ENCODE assay signal across 29 cellular contexts in the genomic region with DNA sequence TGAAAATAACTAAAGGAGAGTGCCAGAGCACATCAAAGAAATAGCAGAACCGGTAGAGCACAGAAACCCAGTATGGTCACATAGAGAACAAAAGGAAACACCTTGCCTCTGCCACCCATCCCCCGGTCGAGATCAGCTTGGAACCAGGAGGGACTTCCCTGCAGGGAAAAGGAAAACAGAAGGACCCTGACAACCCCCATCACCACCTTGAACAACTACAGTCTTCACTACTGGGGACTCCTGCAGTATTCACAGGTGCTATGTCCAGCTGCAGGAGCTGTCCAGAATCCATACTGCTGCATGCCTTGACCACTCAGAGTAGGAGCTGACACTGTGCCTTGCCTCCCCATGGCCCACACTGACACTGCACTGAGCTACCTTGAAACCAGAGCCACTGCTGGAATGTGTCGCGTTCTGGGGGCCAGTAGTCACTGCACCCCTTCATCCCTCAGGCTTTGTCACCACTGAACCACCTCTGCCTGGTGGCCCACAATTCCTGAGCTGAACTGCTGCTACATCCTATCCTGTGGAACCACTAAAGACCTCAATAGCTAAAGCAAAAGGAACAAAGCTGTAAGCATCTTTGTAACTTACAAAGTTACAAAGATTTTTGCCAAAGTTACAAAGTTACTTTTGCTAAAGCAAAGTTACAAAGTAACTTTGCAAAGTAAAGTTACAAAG.
DNase-seq lines count a peak whose midpoint lies in the region; ATAC-seq and TF ChIP-seq lines count a peak whose summit lies in the region.
"Had no signal": no experiment of that assay in that cellular context is flagged by ENCODE, and none has a peak within 500 bp of the region (broad histone marks: within the 10 kb centered on the region; RNA-seq: fewer than 3 reads in every experiment).

No MANE protein-coding gene starts in this region.

- TF ChIP-seq EP300 in SK-N-SH (IDR thresholded peaks at IDR 0.05; ENCODE audit: borderline replicate concordance in 1 of 2, low read depth in 1 of 2, low read length in 1 of 2): no peak

- H4K20me1 ChIP-seq in hepatocyte (ENCODE audit: insufficient read depth, poor library complexity, severe bottlenecking) (no peaks in the 10 kb centered on the region), SK-N-SH (ENCODE audit: insufficient read depth) (no peaks in the 10 kb centered on the region)

- no peaks in the 10 kb centered on the region for H3K4me1 ChIP-seq in hepatocyte (ENCODE audit: insufficient read depth)
- H3K4me1 ChIP-seq in liver (ENCODE audit: control insufficient read depth in 4 of 4, insufficient read depth in 4 of 4, low read length in 3 of 4): peaks cover 0 to 11% (median 4%) of the 10 kb centered on the region in 4 donors
- H3K4me1 ChIP-seq in SK-N-SH (ENCODE audit: control insufficient read depth in 1 of 2, insufficient read depth in 2 of 2, low read depth in 1 of 2, low read length in 1 of 2): no peaks in the 10 kb centered on the region; a peak in 1 of 4 replicates
- H3K4me1 ChIP-seq: esophagus squamous epithelium, SJCRH30, spleen, tibial nerve had no signal

- H3K27ac ChIP-seq in hepatocyte (peak overlapping the region; percentile 12), liver (ENCODE audit: low read depth in 1 of 2, low read length in 2 of 2) (peak overlapping the region in 1 of 2 donors; percentile 8), SK-N-SH (ENCODE audit: low read depth in 2 of 2, low read length in 1 of 2) (no peak overlapping the region)
- H3K27ac ChIP-seq: esophagus squamous epithelium, neutrophil, SJCRH30, spleen, tibial nerve, VCaP had no signal

- DNase-seq in stimulated activated naive CD8-positive, alpha-beta T cell treated with anti-CD3 and anti-CD28 coated beads, Interleukin-15, Interleukin-2, amounts not matched to agents 100 U/mL and 50 U/mL, for 24 hours: no peak
- no peak for DNase-seq in stimulated activated naive CD8-positive, alpha-beta T cell treated with anti-CD3 and anti-CD28 coated beads, Interleukin-15, amount 100 ng/mL, for 72 hours
- DNase-seq in hepatocyte (ENCODE audit: low spot score) (peak; percentile 12), SK-N-SH (no peak), epidermal melanocyte (ENCODE audit: insufficient read length, low spot score) (no peak)
- DNase-seq: 8988T; activated naive CD8-positive, alpha-beta T cell treated with anti-CD3 and anti-CD28 coated beads, Interleukin-2, amount 10 ng/mL, durations not matched to agents 7 days and 5 days; AML-193; CD8-positive, alpha-beta T cell; effector CD8-positive, alpha-beta T cell; esophagus squamous epithelium; GDM1; immature natural killer cell; IMR-90; NCI-H1417; NCI-H2081 treated with DMSO at 0.1 percent for 48 hours; NCI-H510A treated with DMSO at 0.1 percent for 48 hours; SJCRH30; spleen; stimulated activated CD4-positive, alpha-beta T cell treated with anti-CD3 and anti-CD28 coated beads, Interleukin-4, amount 100 ng/mL, for 24 hours had no signal

- no peak overlapping the region for H3K4me3 ChIP-seq in hepatocyte
- H3K4me3 ChIP-seq in liver (ENCODE audit: low read depth in 1 of 3, low read length in 3 of 3): peak overlapping the region in 2 of 3 donors; percentile 18 to 31
- H3K4me3 ChIP-seq in SK-N-SH (ENCODE audit: low read depth in 2 of 2, low read length in 1 of 2): no peak overlapping the region
- H3K4me3 ChIP-seq: esophagus squamous epithelium, mucosa of descending colon, SJCRH30, spleen, tibial nerve had no signal

- H3K9me3 Mint-ChIP-seq in stimulated activated naive CD8-positive, alpha-beta T cell treated with anti-CD3 and anti-CD28 coated beads, Interleukin-15, amount 100 ng/mL, for 72 hours: no peaks in the 10 kb centered on the region
- H3K9me3 Mint-ChIP-seq: activated naive CD8-positive, alpha-beta T cell treated with anti-CD3 and anti-CD28 coated beads, Interleukin-2, amount 10 ng/mL, durations not matched to agents 7 days and 5 days; CD8-positive, alpha-beta T cell; immature natural killer cell; stimulated activated naive CD8-positive, alpha-beta T cell treated with anti-CD3 and anti-CD28 coated beads, Interleukin-15, Interleukin-2, amounts not matched to agents 100 ng/mL and 50 ng/mL, for 24 hours; T-helper 1 cell treated with Interleukin-12 subunit alpha and Interleukin-12 subunit beta and Interleukin-4 antibody, amounts not matched to agents 30 μg/mL and 1 μg/mL, for 36 hours had no signal

- H3K4me2 ChIP-seq in hepatocyte (peak overlapping the region; percentile 67), SK-N-SH (no peak overlapping the region)

- no peak overlapping the region for H3K27ac Mint-ChIP-seq in stimulated activated naive CD8-positive, alpha-beta T cell treated with anti-CD3 and anti-CD28 coated beads, Interleukin-15, amount 100 ng/mL, for 72 hours
- H3K27ac Mint-ChIP-seq: activated naive CD8-positive, alpha-beta T cell treated with anti-CD3 and anti-CD28 coated beads, Interleukin-2, amount 10 ng/mL, durations not matched to agents 7 days and 5 days; CD8-positive, alpha-beta T cell; immature natural killer cell; stimulated activated naive CD8-positive, alpha-beta T cell treated with anti-CD3 and anti-CD28 coated beads, Interleukin-15, Interleukin-2, amounts not matched to agents 100 ng/mL and 50 ng/mL, for 24 hours; T-helper 1 cell treated with Interleukin-12 subunit alpha and Interleukin-12 subunit beta and Interleukin-4 antibody, amounts not matched to agents 30 μg/mL and 1 μg/mL, for 36 hours had no signal

- no peaks in the 10 kb centered on the region for H3K9me2 ChIP-seq in hepatocyte (replicated peaks; ENCODE audit: insufficient read depth)
- H3K9me2 ChIP-seq in SK-N-SH: no peaks in the 10 kb centered on the region

- TF ChIP-seq RAD21 in liver (IDR thresholded peaks at IDR 0.05) (no peak), SK-N-SH (IDR thresholded peaks at IDR 0.05; ENCODE audit: low read length) (no peak)

- H3K4me3 Mint-ChIP-seq in stimulated activated naive CD8-positive, alpha-beta T cell treated with anti-CD3 and anti-CD28 coated beads, Interleukin-15, amount 100 ng/mL, for 72 hours: no peak overlapping the region
- H3K4me3 Mint-ChIP-seq: activated naive CD8-positive, alpha-beta T cell treated with anti-CD3 and anti-CD28 coated beads, Interleukin-2, amount 10 ng/mL, durations not matched to agents 7 days and 5 days; CD8-positive, alpha-beta T cell; immature natural killer cell; stimulated activated naive CD8-positive, alpha-beta T cell treated with anti-CD3 and anti-CD28 coated beads, Interleukin-15, Interleukin-2, amounts not matched to agents 100 ng/mL and 50 ng/mL, for 24 hours; T-helper 1 cell treated with Interleukin-12 subunit alpha and Interleukin-12 subunit beta and Interleukin-4 antibody, amounts not matched to agents 30 μg/mL and 1 μg/mL, for 36 hours had no signal

- H3K9me3 ChIP-seq in hepatocyte (ENCODE audit: low read depth) (no peaks in the 10 kb centered on the region), liver (ENCODE audit: control insufficient read depth in 4 of 4, low read length in 3 of 4) (no peaks in the 10 kb centered on the region), SK-N-SH (no peaks in the 10 kb centered on the region)
- H3K9me3 ChIP-seq: esophagus squamous epithelium, mucosa of descending colon, neutrophil, spleen, tibial nerve had no signal

- TF ChIP-seq CTCF in hepatocyte (IDR thresholded peaks at IDR 0.05; ENCODE audit: poor library complexity) (no peak), liver (IDR thresholded peaks at IDR 0.05; ENCODE audit: low read depth, low read length, missing input control) (no peak), SK-N-SH (IDR thresholded peaks at IDR 0.05) (no peak)

- no peak overlapping the region for H2AFZ ChIP-seq in hepatocyte
- H2AFZ ChIP-seq in SK-N-SH (ENCODE audit: low read depth): no peak overlapping the region

- no peaks in the 10 kb centered on the region for H3K4me1 Mint-ChIP-seq in stimulated activated naive CD8-positive, alpha-beta T cell treated with anti-CD3 and anti-CD28 coated beads, Interleukin-15, amount 100 ng/mL, for 72 hours
- H3K4me1 Mint-ChIP-seq: activated naive CD8-positive, alpha-beta T cell treated with anti-CD3 and anti-CD28 coated beads, Interleukin-2, amount 10 ng/mL, durations not matched to agents 7 days and 5 days; immature natural killer cell had no signal

- H3K79me2 ChIP-seq in hepatocyte (no peaks in the 10 kb centered on the region), SK-N-SH (ENCODE audit: insufficient read depth) (no peaks in the 10 kb centered on the region)

- H3K27me3 ChIP-seq in hepatocyte: no peaks in the 10 kb centered on the region
- H3K27me3 ChIP-seq in liver (ENCODE audit: control insufficient read depth in 4 of 4, insufficient read depth in 4 of 4, low read length in 3 of 4): no peaks in the 10 kb centered on the region
- no peaks in the 10 kb centered on the region for H3K27me3 ChIP-seq in SK-N-SH (ENCODE audit: insufficient read depth)
- H3K27me3 ChIP-seq: esophagus squamous epithelium, SJCRH30 had no signal

- peaks cover 33% of the 10 kb centered on the region for H3K27me3 Mint-ChIP-seq in stimulated activated naive CD8-positive, alpha-beta T cell treated with anti-CD3 and anti-CD28 coated beads, Interleukin-15, amount 100 ng/mL, for 72 hours

- H3K36me3 ChIP-seq in hepatocyte (replicated peaks; ENCODE audit: insufficient read depth, low read depth) (no peaks in the 10 kb centered on the region), liver (ENCODE audit: control insufficient read depth in 4 of 4, insufficient read depth in 3 of 4, low read depth in 1 of 4, low read length in 3 of 4) (no peaks in the 10 kb centered on the region), SK-N-SH (replicated peaks in 1 of 2; ENCODE audit: control insufficient read depth in 1 of 2, insufficient read depth in 2 of 2, low read length in 1 of 2) (no peaks in the 10 kb centered on the region)
- H3K36me3 ChIP-seq: esophagus squamous epithelium, neutrophil, SJCRH30, spleen, tibial nerve had no signal

- peak; percentile 19 for ATAC-seq in stimulated activated naive CD8-positive, alpha-beta T cell treated with anti-CD3 and anti-CD28 coated beads, Interleukin-15, Interleukin-2, amounts not matched to agents 100 U/mL and 50 U/mL, for 24 hours
- ATAC-seq in stimulated activated naive CD8-positive, alpha-beta T cell treated with anti-CD3 and anti-CD28 coated beads, Interleukin-15, amount 100 ng/mL, for 72 hours: no peak
- ATAC-seq in GM21576 (IDR thresholded peaks at IDR 0.05; ENCODE audit: unreplicated experiment) (no peak), GM18873 (IDR thresholded peaks at IDR 0.05; ENCODE audit: low FRiP score, unreplicated experiment) (no peak)
- ATAC-seq: CD8-positive, alpha-beta T cell; mucosa of descending colon had no signal

- CTCF ChIA-PET in SK-N-SH (lab: Yijun Ruan, JAX): interaction anchor here (0.7 to 3.1 kb wide), 4 partner anchors 13 to 1447 kb away, joined by 3 to 13 read pairs (median 3); no protein-coding TSS in a partner anchor

- POLR2A ChIA-PET in SK-N-SH (lab: Yijun Ruan, JAX): no interaction called here

- 44% methylated on average over 5 of the region's 5 CpGs for WGBS in hepatocyte (ENCODE audit: low lambda C conversion rate, missing lambda C conversion rate)
- 26% methylated on average over 5 of the region's 5 CpGs for WGBS in liver
- WGBS in SK-N-SH (ENCODE audit: low lambda C conversion rate): 55% methylated on average over 5 of the region's 5 CpGs

- H3K9ac ChIP-seq in liver (ENCODE audit: low read depth in 1 of 2, low read length in 2 of 2) (no peak overlapping the region), SK-N-SH (no peak overlapping the region)

- no peaks in the 10 kb centered on the region for H3F3A ChIP-seq in SK-N-SH (replicated peaks; ENCODE audit: insufficient read depth)

TF ChIP-seq in SK-N-SH, 30 proteins besides CTCF, POLR2A, EP300 and RAD21 (continues in another document):
- TF ChIP-seq RFX5 (IDR thresholded peaks at IDR 0.05; ENCODE audit: low read length): no peak

Comparison
In these comparisons a context has a peak if more than half of its experiments do, and no peak if none do; other contexts are left out.
1. H3K4me3 ChIP-seq: peak in liver (2 of 3); none in hepatocyte (single experiment) and SK-N-SH (0 of 2).